ENCODE assay signal across 14 cellular contexts in genomic region chr20:42338274-42339172, GRCh38.
"Had no signal": no experiment of that assay in that cellular context is flagged by ENCODE, and none has a peak within 500 bp of the region (broad histone marks: within the 10 kb centered on the region; RNA-seq: fewer than 3 reads in every experiment).

No MANE protein-coding gene starts in this region.

- H3K36me3 ChIP-seq: transverse colon had no signal

- H3K27me3 ChIP-seq: transverse colon had no signal

- DNase-seq: activated B cell treated with CpG ODN at 0.5 μM for 24 hours; activated CD4-positive, alpha-beta T cell treated with anti-CD3 and anti-CD28 coated beads, Interleukin-2, amount 10 ng/mL, durations not matched to agents 24 days and 14 days; activated CD8-positive, alpha-beta memory T cell treated with anti-CD3 and anti-CD28 coated beads for 24 hours; activated naive CD4-positive, alpha-beta T cell treated with anti-CD3 and anti-CD28 coated beads, Interleukin-2, amount 10 ng/mL, durations not matched to agents 7 days and 5 days; activated T-cell treated with anti-CD3 and anti-CD28 coated beads for 4 hours; central memory CD4-positive, alpha-beta T cell; effector memory CD8-positive, alpha-beta T cell; mesenchymal stem cell; stimulated activated CD4-positive, alpha-beta T cell treated with anti-CD3 and anti-CD28 coated beads, Interleukin-15, amount 100 ng/mL, for 24 hours; stimulated activated CD4-positive, alpha-beta T cell treated with anti-CD3 and anti-CD28 coated beads, Interleukin-4, amount 100 ng/mL, for 24 hours; stimulated activated naive CD8-positive, alpha-beta T cell treated with anti-CD3 and anti-CD28 coated beads, Interleukin-15, amount 100 ng/mL, for 72 hours; T-helper 1 cell; transverse colon had no signal

- ATAC-seq: effector memory CD8-positive, alpha-beta T cell; natural killer cell treated with Interleukin-12 subunit alpha and Interleukin-12 subunit beta and Interleukin-15 and Interleukin-18, amount 100 ng/mL, for 72 hours; stimulated activated naive CD8-positive, alpha-beta T cell treated with anti-CD3 and anti-CD28 coated beads, Interleukin-15, amount 100 ng/mL, for 72 hours had no signal

- H3K4me1 ChIP-seq: transverse colon had no signal

- H3K9me3 ChIP-seq: transverse colon had no signal

- H3K27ac ChIP-seq: transverse colon had no signal

- H3K4me3 ChIP-seq: transverse colon had no signal
